1 cellular context compared by ENCODE assay signal in genomic region chr2:9003616-9004337, GRCh38.
TF ChIP-seq lines count a peak whose summit lies in the region.

TSS of gene MBOAT2 (minus strand) at chr2:9003684. CDS start at chr2:9003614, 70 bp downstream.

TF ChIP-seq in GM12878, 131 proteins besides CTCF, POLR2A, EP300 and RAD21 (continued from another document and continues in another):
- TF ChIP-seq, protein P1, sequence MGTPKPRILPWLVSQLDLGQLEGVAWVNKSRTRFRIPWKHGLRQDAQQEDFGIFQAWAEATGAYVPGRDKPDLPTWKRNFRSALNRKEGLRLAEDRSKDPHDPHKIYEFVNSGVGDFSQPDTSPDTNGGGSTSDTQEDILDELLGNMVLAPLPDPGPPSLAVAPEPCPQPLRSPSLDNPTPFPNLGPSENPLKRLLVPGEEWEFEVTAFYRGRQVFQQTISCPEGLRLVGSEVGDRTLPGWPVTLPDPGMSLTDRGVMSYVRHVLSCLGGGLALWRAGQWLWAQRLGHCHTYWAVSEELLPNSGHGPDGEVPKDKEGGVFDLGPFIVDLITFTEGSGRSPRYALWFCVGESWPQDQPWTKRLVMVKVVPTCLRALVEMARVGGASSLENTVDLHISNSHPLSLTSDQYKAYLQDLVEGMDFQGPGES (IDR thresholded peaks at IDR 0.05), result peak; percentile 75; the same call in 1 of the 2 replicates
- TF ChIP-seq CBX3 (IDR thresholded peaks at IDR 0.05; ENCODE audit: borderline replicate concordance, low read depth), result no peak
- TF ChIP-seq CBX5 (IDR thresholded peaks at IDR 0.05; ENCODE audit: low read depth), result no peak
- no peak for TF ChIP-seq RELB (IDR thresholded peaks at IDR 0.05; ENCODE audit: low read depth)
- no peak for TF ChIP-seq POLR2AphosphoS2 (IDR thresholded peaks at IDR 0.05; ENCODE audit: low read depth, low read length)
- TF ChIP-seq MAX (IDR thresholded peaks at IDR 0.05; ENCODE audit: low read depth, low read length), result no peak
- TF ChIP-seq MTA2 (IDR thresholded peaks at IDR 0.05; ENCODE audit: low read depth), result no peak
- TF ChIP-seq MLLT1 (IDR thresholded peaks at IDR 0.05), result 0 out of 2 replicates have a peak, but pooled peaks have one; percentile 37
- peak; percentile 57 for TF ChIP-seq GATAD2B (conservative IDR thresholded peaks at IDR 0.05; ENCODE audit: low read depth)
- no peak for TF ChIP-seq MEF2B (IDR thresholded peaks at IDR 0.05; ENCODE audit: partially characterized antibody, poor library complexity, severe bottlenecking)
- TF ChIP-seq MEF2A (IDR thresholded peaks at IDR 0.05; ENCODE audit: insufficient read depth, low read depth, low read length), result no peak
- no peak for TF ChIP-seq MYC (IDR thresholded peaks at IDR 0.05; ENCODE audit: insufficient read depth, insufficient read length, insufficient replicate concordance, low read length, severe bottlenecking)
- no peak for TF ChIP-seq ZBTB40 (IDR thresholded peaks at IDR 0.05; ENCODE audit: borderline replicate concordance)
- TF ChIP-seq GABPA (IDR thresholded peaks at IDR 0.05; ENCODE audit: low read depth), result no peak
- TF ChIP-seq, protein P2, sequence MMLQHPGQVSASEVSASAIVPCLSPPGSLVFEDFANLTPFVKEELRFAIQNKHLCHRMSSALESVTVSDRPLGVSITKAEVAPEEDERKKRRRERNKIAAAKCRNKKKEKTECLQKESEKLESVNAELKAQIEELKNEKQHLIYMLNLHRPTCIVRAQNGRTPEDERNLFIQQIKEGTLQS (IDR thresholded peaks at IDR 0.05; ENCODE audit: borderline replicate concordance, extremely low read depth, low read depth, low read length), result no peak
- no peak for TF ChIP-seq JUNB (IDR thresholded peaks at IDR 0.05)
- TF ChIP-seq FOXM1 (IDR thresholded peaks at IDR 0.05; ENCODE audit: low read depth, low read length), result no peak
- peak; percentile 43 for TF ChIP-seq KLF5 (IDR thresholded peaks at IDR 0.05; ENCODE audit: partially characterized antibody)
- no peak for TF ChIP-seq SUPT20H (IDR thresholded peaks at IDR 0.05; ENCODE audit: borderline replicate concordance, control insufficient read depth, low read depth, low read length)
- no peak for TF ChIP-seq ZBED1 (IDR thresholded peaks at IDR 0.05; ENCODE audit: borderline replicate concordance)
- TF ChIP-seq HDAC2 (IDR thresholded peaks at IDR 0.05), result no peak
- TF ChIP-seq SIN3A (IDR thresholded peaks at IDR 0.05; ENCODE audit: low read depth, low read length), result no peak
- no peak for TF ChIP-seq RCOR1 (conservative IDR thresholded peaks at IDR 0.05; ENCODE audit: low read depth, low read length)
- TF ChIP-seq HDGF (IDR thresholded peaks at IDR 0.05), result no peak
- TF ChIP-seq TCF3 (IDR thresholded peaks at IDR 0.05; ENCODE audit: borderline replicate concordance, insufficient read depth, low read depth, low read length), result no peak
- TF ChIP-seq, protein P3, sequence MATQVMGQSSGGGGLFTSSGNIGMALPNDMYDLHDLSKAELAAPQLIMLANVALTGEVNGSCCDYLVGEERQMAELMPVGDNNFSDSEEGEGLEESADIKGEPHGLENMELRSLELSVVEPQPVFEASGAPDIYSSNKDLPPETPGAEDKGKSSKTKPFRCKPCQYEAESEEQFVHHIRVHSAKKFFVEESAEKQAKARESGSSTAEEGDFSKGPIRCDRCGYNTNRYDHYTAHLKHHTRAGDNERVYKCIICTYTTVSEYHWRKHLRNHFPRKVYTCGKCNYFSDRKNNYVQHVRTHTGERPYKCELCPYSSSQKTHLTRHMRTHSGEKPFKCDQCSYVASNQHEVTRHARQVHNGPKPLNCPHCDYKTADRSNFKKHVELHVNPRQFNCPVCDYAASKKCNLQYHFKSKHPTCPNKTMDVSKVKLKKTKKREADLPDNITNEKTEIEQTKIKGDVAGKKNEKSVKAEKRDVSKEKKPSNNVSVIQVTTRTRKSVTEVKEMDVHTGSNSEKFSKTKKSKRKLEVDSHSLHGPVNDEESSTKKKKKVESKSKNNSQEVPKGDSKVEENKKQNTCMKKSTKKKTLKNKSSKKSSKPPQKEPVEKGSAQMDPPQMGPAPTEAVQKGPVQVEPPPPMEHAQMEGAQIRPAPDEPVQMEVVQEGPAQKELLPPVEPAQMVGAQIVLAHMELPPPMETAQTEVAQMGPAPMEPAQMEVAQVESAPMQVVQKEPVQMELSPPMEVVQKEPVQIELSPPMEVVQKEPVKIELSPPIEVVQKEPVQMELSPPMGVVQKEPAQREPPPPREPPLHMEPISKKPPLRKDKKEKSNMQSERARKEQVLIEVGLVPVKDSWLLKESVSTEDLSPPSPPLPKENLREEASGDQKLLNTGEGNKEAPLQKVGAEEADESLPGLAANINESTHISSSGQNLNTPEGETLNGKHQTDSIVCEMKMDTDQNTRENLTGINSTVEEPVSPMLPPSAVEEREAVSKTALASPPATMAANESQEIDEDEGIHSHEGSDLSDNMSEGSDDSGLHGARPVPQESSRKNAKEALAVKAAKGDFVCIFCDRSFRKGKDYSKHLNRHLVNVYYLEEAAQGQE (IDR thresholded peaks at IDR 0.05; ENCODE audit: low read depth, low read length), result no peak
- no peak for TF ChIP-seq SUZ12 (IDR thresholded peaks at IDR 0.05; ENCODE audit: unreplicated experiment)
- no peak for TF ChIP-seq POU2F2 (IDR thresholded peaks at IDR 0.05; ENCODE audit: borderline replicate concordance, low read depth, low read length)
- peak; percentile 91 for TF ChIP-seq RB1 (IDR thresholded peaks at IDR 0.05; ENCODE audit: borderline replicate concordance)
- no peak for TF ChIP-seq ETV6 (conservative IDR thresholded peaks at IDR 0.05 in 1 of 2, IDR thresholded peaks at IDR 0.05 in 1 of 2; ENCODE audit: borderline replicate concordance in 1 of 2, low read depth in 1 of 2)
- TF ChIP-seq ZNF592 (IDR thresholded peaks at IDR 0.05), result no peak
- TF ChIP-seq PAX5 (IDR thresholded peaks at IDR 0.05; ENCODE audit: borderline replicate concordance, low read depth, low read length), result no peak
- TF ChIP-seq ESRRA (IDR thresholded peaks at IDR 0.05; ENCODE audit: low read length), result no peak
- TF ChIP-seq USF1 (IDR thresholded peaks at IDR 0.05; ENCODE audit: borderline replicate concordance, extremely low read length, insufficient read depth, low read depth, low read length), result no peak
- TF ChIP-seq ZBTB33 (IDR thresholded peaks at IDR 0.05), result no peak
- peak; percentile 65 for TF ChIP-seq BACH1 (IDR thresholded peaks at IDR 0.05; ENCODE audit: borderline replicate concordance)
